ENCODE assay signal across 21 cellular contexts in the genomic region with DNA sequence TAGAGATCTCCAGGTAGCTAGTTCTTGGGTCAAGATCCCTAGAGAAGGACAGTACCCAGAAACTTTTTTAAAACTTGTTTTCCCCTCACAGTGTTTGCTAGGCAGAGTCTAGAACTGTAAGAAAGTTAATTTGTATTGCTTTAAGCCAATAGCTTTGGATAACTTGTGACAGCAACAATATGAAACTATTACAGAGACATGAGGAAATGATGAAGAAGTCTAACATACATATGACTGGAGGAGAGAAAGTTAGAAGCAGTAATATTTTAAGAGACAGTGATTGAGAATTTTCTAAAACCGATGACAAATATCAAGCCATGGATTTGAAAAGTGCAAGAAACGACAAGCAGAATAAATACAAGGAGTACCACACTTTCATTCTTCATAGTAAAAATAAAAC.
"Had no signal": no experiment of that assay in that cellular context is flagged by ENCODE, and none has a peak within 500 bp of the region (broad histone marks: within the 10 kb centered on the region; RNA-seq: fewer than 3 reads in every experiment).

No MANE protein-coding gene starts in this region.

- H3K27me3 Mint-ChIP-seq: activated B cell treated with CpG ODN at 0.5 μM for 24 hours, naive B cell, T-cell had no signal

- H3K4me1 ChIP-seq: esophagus squamous epithelium had no signal

- H2AFZ ChIP-seq: parathyroid adenoma had no signal

- H3K9me3 ChIP-seq: body of pancreas, esophagus squamous epithelium, heart right ventricle, tibial nerve had no signal

- H3K4me1 Mint-ChIP-seq: neural crest cell had no signal

- H3K27ac Mint-ChIP-seq: activated B cell treated with CpG ODN at 0.5 μM for 24 hours, mesothelial cell of epicardium, naive B cell, T-cell had no signal

- H3K27me3 ChIP-seq: body of pancreas, esophagus squamous epithelium, heart right ventricle, tibial nerve had no signal

- H3K4me3 ChIP-seq: body of pancreas, esophagus squamous epithelium, heart right ventricle, tibial nerve had no signal

- H3K4me3 Mint-ChIP-seq: activated B cell treated with CpG ODN at 0.5 μM for 24 hours, mesothelial cell of epicardium, naive B cell, neural crest cell, T-cell had no signal

- H3K9me3 Mint-ChIP-seq: activated B cell treated with CpG ODN at 0.5 μM for 24 hours, naive B cell, neural crest cell, T-cell had no signal

- DNase-seq: activated B cell treated with CpG ODN at 0.5 μM for 24 hours; activated CD4-positive, alpha-beta T cell treated with anti-CD3 and anti-CD28 coated beads for 48 hours; activated gamma-delta T cell treated with Interleukin-2 at 50 U/mL for 16 hours; activated naive CD4-positive, alpha-beta T cell treated with anti-CD3 and anti-CD28 coated beads, Interleukin-2, amount 50 U/mL, for 16 hours; anterior cingulate cortex; body of pancreas; effector CD8-positive, alpha-beta T cell; esophagus squamous epithelium; foreskin melanocyte; heart right ventricle; naive B cell; nucleus accumbens; right cardiac atrium; stimulated activated CD4-positive, alpha-beta T cell treated with anti-CD3 and anti-CD28 coated beads, Interleukin-2, amount 100 ng/mL, for 24 hours; stimulated activated naive CD4-positive, alpha-beta T cell treated with Interleukin-2 at 50 U/mL for 16 hours; T-cell had no signal

- ATAC-seq: body of pancreas, heart right ventricle, right cardiac atrium, T-cell had no signal

- H3K36me3 ChIP-seq: heart right ventricle, tibial nerve had no signal

- H3K27ac ChIP-seq: body of pancreas, epithelial cell of prostate, esophagus squamous epithelium, heart right ventricle, parathyroid adenoma, tibial nerve had no signal
